In the genomic region with DNA sequence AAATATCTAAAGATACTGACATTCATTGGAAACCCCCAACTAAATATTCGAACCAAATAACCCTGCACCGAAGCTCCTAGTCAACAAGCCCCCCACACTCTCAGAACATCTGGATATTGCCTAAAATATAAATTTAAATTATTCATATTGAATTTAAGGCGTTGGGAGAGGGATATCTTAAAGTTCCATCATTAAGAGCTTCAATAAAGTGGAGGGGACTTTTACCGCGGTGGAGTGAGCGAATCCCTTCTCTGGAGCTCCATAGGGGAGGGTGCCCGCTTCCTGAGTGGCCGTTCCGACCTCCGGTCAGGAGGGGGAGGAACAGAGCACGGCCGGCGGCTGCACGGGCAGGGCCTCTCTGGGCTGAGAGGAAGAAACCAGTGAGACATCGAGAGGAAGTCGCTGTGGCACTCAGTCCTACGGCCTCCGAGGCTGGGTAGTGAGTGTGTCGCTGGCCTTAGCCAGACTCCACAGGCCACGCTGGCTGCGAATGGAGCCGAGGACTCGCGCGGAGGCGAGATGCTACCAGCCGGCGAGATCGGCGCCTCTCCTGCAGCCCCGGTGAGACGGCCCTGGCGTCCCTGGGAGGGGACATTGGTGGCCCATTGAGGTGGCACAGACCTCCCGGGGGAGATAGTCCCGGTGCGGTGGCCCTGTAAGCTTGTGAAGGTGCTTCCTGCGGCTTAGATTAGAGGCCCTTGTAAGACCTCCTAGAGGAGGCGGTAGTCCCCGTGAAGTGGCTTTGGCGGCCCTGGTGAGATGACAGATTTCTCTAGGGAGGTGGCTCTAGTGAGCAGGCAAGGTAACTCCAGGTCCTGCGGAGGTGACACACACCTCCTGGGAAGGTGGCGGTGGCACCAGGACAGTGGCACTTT, we compare ENCODE assay signal across 8 cellular contexts. TPM values are rescaled to one million over a fixed set of nuclear protein-coding genes. Genes with fewer than 3 reads are reported as not detected.
DNase-seq lines count a peak whose midpoint lies in the region; ATAC-seq, FAIRE-seq and TF ChIP-seq lines count a peak whose summit lies in the region.

Gene RINT1, plus strand, starts transcription at position 405 of the 875 bp plus-strand sequence. Its CDS starts 115 bp downstream, at position 520.

- no peaks in the 10 kb centered on the region for H3K36me3 ChIP-seq in kidney (ENCODE audit: control insufficient read depth in 1 of 2, insufficient read depth in 2 of 2, low read length in 2 of 2)

- intact Hi-C loops in kidney (cut with DNase I), result no loop called here

- no peaks in the 10 kb centered on the region for H3K9me3 ChIP-seq in kidney (ENCODE audit: control insufficient read depth in 1 of 2, low read length in 2 of 2)

- peak within 1 kb of the TSS; percentile 95 to 98 for H3K4me3 ChIP-seq in kidney (ENCODE audit: low read length in 2 of 2)

- H3K27ac ChIP-seq in kidney (ENCODE audit: low read depth in 2 of 2, low read length in 2 of 2), result peak within 1 kb of the TSS; percentile 56 to 85

- DNase-seq in AG20443 (ENCODE audit: low spot score) (peak; percentile 95), NCI-H345 (lab: John Stamatoyannopoulos, UW) (peak; percentile 90), cerebellar cortex (ENCODE audit: low spot score) (peak; percentile 93), kidney (peak; percentile 96)
- peak; percentile 75 for DNase-seq in activated CD4-positive, CD25-positive, alpha-beta regulatory T cell treated with anti-CD3 and anti-CD28 coated beads, Interleukin-2, amount 50 U/mL, for 16 hours (ENCODE audit: low read depth, low spot score)
- DNase-seq in stimulated activated CD4-positive, alpha-beta T cell treated with anti-CD3 and anti-CD28 coated beads, Interleukin-15, amount 100 ng/mL, for 24 hours, result peak; percentile 93

- peaks cover 13 to 17% of the 10 kb centered on the region in 2 donors for H3K4me1 ChIP-seq in kidney (ENCODE audit: control insufficient read depth in 1 of 2, insufficient read depth in 1 of 2, low read depth in 1 of 2, low read length in 2 of 2)

- TF ChIP-seq CTCF in kidney (IDR thresholded peaks at IDR 0.05; ENCODE audit: borderline replicate concordance, extremely low read depth, insufficient read depth), result peak; percentile 68

- ATAC-seq in GM19023 (IDR thresholded peaks at IDR 0.05; ENCODE audit: unreplicated experiment) (peak; percentile 96), HG03280 (IDR thresholded peaks at IDR 0.05; ENCODE audit: unreplicated experiment) (peak; percentile 90)

- peak within 1 kb of the TSS; percentile 96 to 99 for H3K9ac ChIP-seq in kidney (ENCODE audit: low read length in 2 of 2)

- peak; percentile 17 for FAIRE-seq in kidney (lab: Jason Lieb, UNC)

RNA-seq across cellular contexts. Expression of gene RINT1, which starts in this region (rescaled TPM):
- total RNA-seq in kidney, result 14.2 TPM
- polyA plus RNA-seq in kidney (ENCODE audit: insufficient read depth, low read depth, low replicate concordance), result 7.1 TPM

Comparison
In these comparisons a context has a peak if more than half of its experiments do, and no peak if none do; other contexts are left out.
1. Peak in every context shown above with its lines: DNase-seq, ATAC-seq, H3K4me3 ChIP-seq and H3K27ac ChIP-seq.